13 cellular contexts compared by ENCODE assay signal in the genomic region with DNA sequence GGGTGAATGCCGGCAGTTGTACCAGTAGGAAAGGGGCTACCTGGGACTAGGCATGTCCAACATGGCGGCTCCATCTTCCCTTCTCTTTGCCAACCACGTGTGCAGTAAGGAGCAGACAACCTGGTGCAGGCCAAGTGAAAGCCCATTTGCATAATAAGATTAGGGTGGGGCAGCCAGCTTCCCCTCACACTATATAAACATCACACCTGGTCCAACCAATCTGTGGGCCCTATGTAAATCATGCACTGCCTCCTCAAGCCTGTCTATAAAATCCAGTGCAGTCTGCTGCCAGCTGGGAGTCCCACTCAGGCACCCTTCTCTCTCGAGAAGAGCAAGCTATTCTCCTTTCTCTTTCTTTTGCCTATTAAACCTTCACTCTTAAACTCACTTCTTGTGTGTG.
"Had no signal": no experiment of that assay in that cellular context is flagged by ENCODE, and none has a peak within 500 bp of the region (broad histone marks: within the 10 kb centered on the region; RNA-seq: fewer than 3 reads in every experiment).

No MANE protein-coding gene starts in this region.

- H3K27me3 Mint-ChIP-seq: activated naive CD8-positive, alpha-beta T cell treated with anti-CD3 and anti-CD28 coated beads, Interleukin-2, amount 50 U/mL, for 24 hours; memory B cell; natural killer cell treated with Interleukin-12 subunit alpha and Interleukin-12 subunit beta and Interleukin-15 and Interleukin-18, amount 100 ng/mL, for 72 hours; stimulated activated memory B cell treated with anti-CD40 and anti-IgM and Interleukin-4, amounts not matched to agents 10 μg/mL and 1 μg/mL and 100 μg/mL, for 72 hours had no signal

- H3K9me3 Mint-ChIP-seq: activated naive CD8-positive, alpha-beta T cell treated with anti-CD3 and anti-CD28 coated beads, Interleukin-2, amount 50 U/mL, for 24 hours; memory B cell; natural killer cell treated with Interleukin-12 subunit alpha and Interleukin-12 subunit beta and Interleukin-15 and Interleukin-18, amount 100 ng/mL, for 72 hours had no signal

- ATAC-seq: activated naive CD8-positive, alpha-beta T cell treated with anti-CD3 and anti-CD28 coated beads, Interleukin-2, amount 50 U/mL, for 24 hours; foreskin keratinocyte; heart left ventricle; natural killer cell treated with Interleukin-12 subunit alpha and Interleukin-12 subunit beta and Interleukin-15 and Interleukin-18, amount 100 ng/mL, for 72 hours; psoas muscle; right lobe of liver; stimulated activated memory B cell treated with anti-CD40 and anti-IgM and Interleukin-4, amounts not matched to agents 10 μg/mL and 1 μg/mL and 100 μg/mL, for 72 hours had no signal

- DNase-seq: activated CD4-positive, alpha-beta T cell treated with anti-CD3 and anti-CD28 coated beads for 48 hours; activated naive CD4-positive, alpha-beta T cell treated with Interleukin-2 at 50 U/mL for 16 hours; activated naive CD8-positive, alpha-beta T cell treated with anti-CD3 and anti-CD28 coated beads, Interleukin-2, amount 50 U/mL, for 24 hours; foreskin keratinocyte; heart left ventricle; left ventricle myocardium inferior; occipital lobe; psoas muscle; right lobe of liver; transverse colon had no signal

- H3K36me3 Mint-ChIP-seq: memory B cell; natural killer cell treated with Interleukin-12 subunit alpha and Interleukin-12 subunit beta and Interleukin-15 and Interleukin-18, amount 100 ng/mL, for 72 hours; stimulated activated memory B cell treated with anti-CD40 and anti-IgM and Interleukin-4, amounts not matched to agents 10 μg/mL and 1 μg/mL and 100 μg/mL, for 72 hours had no signal

- H3K27me3 ChIP-seq: foreskin keratinocyte, heart left ventricle, right lobe of liver, transverse colon had no signal

- H3K36me3 ChIP-seq: heart left ventricle, left ventricle myocardium inferior, right lobe of liver, transverse colon had no signal

- H3K27ac Mint-ChIP-seq: activated naive CD8-positive, alpha-beta T cell treated with anti-CD3 and anti-CD28 coated beads, Interleukin-2, amount 50 U/mL, for 24 hours; memory B cell; natural killer cell treated with Interleukin-12 subunit alpha and Interleukin-12 subunit beta and Interleukin-15 and Interleukin-18, amount 100 ng/mL, for 72 hours; stimulated activated memory B cell treated with anti-CD40 and anti-IgM and Interleukin-4, amounts not matched to agents 10 μg/mL and 1 μg/mL and 100 μg/mL, for 72 hours had no signal

- H3K27ac ChIP-seq: foreskin keratinocyte, heart left ventricle, left ventricle myocardium inferior, psoas muscle, right lobe of liver, transverse colon had no signal

- H3K4me1 Mint-ChIP-seq: activated naive CD8-positive, alpha-beta T cell treated with anti-CD3 and anti-CD28 coated beads, Interleukin-2, amount 50 U/mL, for 24 hours; memory B cell; stimulated activated memory B cell treated with anti-CD40 and anti-IgM and Interleukin-4, amounts not matched to agents 10 μg/mL and 1 μg/mL and 100 μg/mL, for 72 hours had no signal

- H3K9me3 ChIP-seq: heart left ventricle, left ventricle myocardium inferior, psoas muscle, right lobe of liver, transverse colon had no signal

- H3K4me1 ChIP-seq: foreskin keratinocyte, heart left ventricle, left ventricle myocardium inferior, psoas muscle, right lobe of liver, transverse colon had no signal

- H3K4me3 Mint-ChIP-seq: activated naive CD8-positive, alpha-beta T cell treated with anti-CD3 and anti-CD28 coated beads, Interleukin-2, amount 50 U/mL, for 24 hours; memory B cell; natural killer cell treated with Interleukin-12 subunit alpha and Interleukin-12 subunit beta and Interleukin-15 and Interleukin-18, amount 100 ng/mL, for 72 hours; stimulated activated memory B cell treated with anti-CD40 and anti-IgM and Interleukin-4, amounts not matched to agents 10 μg/mL and 1 μg/mL and 100 μg/mL, for 72 hours had no signal

- H3K4me3 ChIP-seq: heart left ventricle, left ventricle myocardium inferior, psoas muscle, right lobe of liver, transverse colon had no signal
